23 cellular contexts compared by ENCODE assay signal in the genomic region with DNA sequence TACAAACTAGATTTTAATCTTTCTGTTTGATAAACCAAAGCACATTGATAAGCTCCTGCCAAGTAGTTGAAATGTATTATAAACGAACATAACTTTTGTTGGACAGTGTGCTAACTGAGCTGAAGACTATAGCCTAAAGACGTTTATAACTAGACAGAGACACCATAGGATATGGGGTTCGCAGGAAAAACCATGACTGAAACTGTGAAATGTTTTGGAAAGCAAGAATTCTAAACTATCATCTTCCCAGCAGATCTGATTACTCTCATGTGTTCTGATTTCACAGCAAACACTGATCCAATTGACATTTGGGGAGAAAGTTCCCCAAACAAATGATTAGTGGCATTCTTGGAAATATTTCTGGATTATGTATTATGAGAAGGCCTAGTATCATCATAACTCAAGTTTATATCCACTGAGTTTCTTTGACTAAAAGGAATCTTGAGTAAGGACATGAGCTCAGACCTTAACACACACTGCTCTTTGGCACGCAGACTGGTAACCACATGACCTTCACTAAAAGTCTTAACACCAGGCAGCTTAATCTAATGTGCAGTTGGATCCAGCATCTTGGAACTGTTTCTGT.
DNase-seq lines count a peak whose midpoint lies in the region; ATAC-seq, FAIRE-seq and TF ChIP-seq lines count a peak whose summit lies in the region.
"Had no signal": no experiment of that assay in that cellular context is flagged by ENCODE, and none has a peak within 500 bp of the region (broad histone marks: within the 10 kb centered on the region; RNA-seq: fewer than 3 reads in every experiment).

No MANE protein-coding gene starts in this region.

- intact Hi-C loops in lower leg skin (cut with DNase I; ENCODE audit: low total_unique reads), result no loop called here
- intact Hi-C loops in prostate gland (cut with DNase I), result no loop called here

- H3K36me3 ChIP-seq in thoracic aorta (no peaks in the 10 kb centered on the region), prostate gland (no peaks in the 10 kb centered on the region)
- H3K36me3 ChIP-seq: gastrocnemius medialis had no signal

- no peaks in the 10 kb centered on the region for H3K27me3 ChIP-seq in thoracic aorta (replicated peaks; ENCODE audit: insufficient read depth)
- H3K27me3 ChIP-seq in prostate gland (replicated peaks; ENCODE audit: insufficient read depth), result no peaks in the 10 kb centered on the region
- H3K27me3 ChIP-seq: gastrocnemius medialis had no signal

- TF ChIP-seq CTCF in lower leg skin (IDR thresholded peaks at IDR 0.05), result no peak
- TF ChIP-seq CTCF in thoracic aorta (IDR thresholded peaks at IDR 0.05), result no peak
- TF ChIP-seq CTCF in prostate gland (IDR thresholded peaks at IDR 0.05), result no peak

- no peak overlapping the region for H3K4me3 ChIP-seq in lower leg skin (ENCODE audit: low read depth, poor library complexity, severe bottlenecking)
- no peak overlapping the region for H3K4me3 ChIP-seq in thoracic aorta
- H3K4me3 ChIP-seq in prostate gland, result no peak overlapping the region
- H3K4me3 ChIP-seq: gastrocnemius medialis, GM23338, SK-N-MC had no signal

- no peaks in the 10 kb centered on the region for H3K9me3 ChIP-seq in thoracic aorta
- no peaks in the 10 kb centered on the region for H3K9me3 ChIP-seq in prostate gland
- H3K9me3 ChIP-seq: gastrocnemius medialis had no signal

- DNase-seq in HCEC 1CT (peak; percentile 45), lower leg skin (ENCODE audit: low spot score in 2 of 2) (peak; percentile 71 to 87), thoracic aorta (ENCODE audit: low spot score) (peak; percentile 10), prostate gland (ENCODE audit: low spot score) (no peak), GM12892 (ENCODE audit: insufficient read length) (no peak)
- no peak for DNase-seq in activated naive CD4-positive, alpha-beta T cell treated with anti-CD3 and anti-CD28 coated beads, Interleukin-2, amount 50 U/mL, for 16 hours
- no peak for DNase-seq in activated T-cell treated with anti-CD3 and anti-CD28 coated beads, Interleukin-2, amount 50 U/mL, for 48 hours
- DNase-seq: activated CD4-positive, CD25-positive, alpha-beta regulatory T cell treated with anti-CD3 and anti-CD28 coated beads, Interleukin-2, amount 50 U/mL, for 72 hours; activated effector memory CD4-positive, alpha-beta T cell treated with Interleukin-2 at 50 U/mL for 16 hours; amygdala; C1 segment of cervical spinal cord; DMS153; NCI-H146; occipital lobe; stimulated activated CD4-positive, alpha-beta T cell treated with anti-CD3 and anti-CD28 coated beads, Interleukin-4, amount 100 ng/mL, for 1 hour; substantia nigra; T-helper 9 cell had no signal

- TF ChIP-seq POLR2A in lower leg skin (IDR thresholded peaks at IDR 0.05) (no peak), prostate gland (IDR thresholded peaks at IDR 0.05) (no peak), GM12892 (IDR thresholded peaks at IDR 0.05; ENCODE audit: low read depth, low read length) (no peak)

- no peak overlapping the region for H3K27ac ChIP-seq in thoracic aorta
- no peak overlapping the region for H3K27ac ChIP-seq in prostate gland
- H3K27ac ChIP-seq: gastrocnemius medialis, SK-N-MC had no signal

- H3K4me1 ChIP-seq in thoracic aorta (ENCODE audit: control insufficient read depth in 1 of 2, low read depth in 2 of 2) (peaks cover 0 to 20% of the 10 kb centered on the region in 2 donors), prostate gland (replicated peaks) (no peaks in the 10 kb centered on the region)
- H3K4me1 ChIP-seq: gastrocnemius medialis had no signal

- 49 to 54% methylated on average over 4 of the region's 4 CpGs for WGBS in lower leg skin, 2 donors
- 43% methylated on average over 4 of the region's 4 CpGs for WGBS in prostate gland

- no peak for ATAC-seq in thoracic aorta (ENCODE audit: insufficient number of reproducible peaks, low FRiP score, low read depth)
- ATAC-seq: GM23338, HepG2, left lobe of liver had no signal

- FAIRE-seq in endometrium (lab: Jason Lieb, UNC) (peak; percentile 69), GM12892 (lab: Jason Lieb, UNC) (no peak)
- FAIRE-seq: HepG2 had no signal

Comparison
In these comparisons a context has a peak if more than half of its experiments do, and no peak if none do; other contexts are left out.
1. DNase-seq: peak in HCEC 1CT (single experiment), lower leg skin (2 of 2) and thoracic aorta (single experiment); none in prostate gland (single experiment), activated naive CD4-positive, alpha-beta T cell treated with anti-CD3 and anti-CD28 coated beads, Interleukin-2, amount 50 U/mL, for 16 hours (single experiment), activated T-cell treated with anti-CD3 and anti-CD28 coated beads, Interleukin-2, amount 50 U/mL, for 48 hours (0 of 2) and GM12892 (single experiment).